ENCODE assay signal across 8 cellular contexts in the genomic region with DNA sequence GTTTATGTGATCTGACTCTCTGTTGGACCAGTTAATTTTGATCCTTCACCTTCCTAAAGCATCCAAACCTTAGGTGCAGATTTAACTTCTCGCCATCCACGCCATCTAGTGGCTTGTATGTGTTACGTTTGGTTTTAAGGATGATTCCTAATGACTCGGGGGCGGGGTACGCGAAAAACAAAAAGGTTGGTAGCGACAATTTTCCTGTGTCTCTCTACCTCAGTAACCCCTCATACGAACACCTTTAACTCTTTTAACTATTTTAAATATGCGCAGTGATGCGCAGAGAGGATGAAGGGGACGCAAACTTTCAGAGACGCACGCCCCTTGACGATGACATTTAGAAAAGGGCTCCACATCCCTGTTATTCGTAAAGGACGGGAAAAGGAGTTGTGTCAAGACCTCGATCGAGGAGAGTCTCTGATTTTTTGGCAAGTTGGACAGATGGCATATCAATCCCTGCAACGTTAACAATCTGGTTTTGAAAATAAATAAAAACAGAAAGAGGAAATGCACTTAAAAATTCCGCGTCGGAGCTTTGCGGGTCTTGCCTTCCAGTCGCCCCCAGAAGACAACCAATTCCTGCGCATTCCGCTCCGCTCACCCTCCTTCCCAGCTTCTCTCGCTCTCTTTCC.
A peak's percentile ranks its signal among the peaks of the same experiment; 100 is the strongest.
DNase-seq lines count a peak whose midpoint lies in the region; ATAC-seq lines count a peak whose summit lies in the region.

No MANE protein-coding gene starts in this region.

- in situ Hi-C loops in T47D (cut with HindIII; ENCODE audit: low pct_unique_long_range_greater_than_20kb, low sequenced_read_pairs) = no loop called here

- no peak overlapping the region for H3K27ac ChIP-seq in stomach smooth muscle (ENCODE audit: low read length)

- no peak overlapping the region for H3K9ac ChIP-seq in stomach smooth muscle (ENCODE audit: low read length in 2 of 2)

- peak; percentile 58 for DNase-seq in DMS153 treated with DMSO at 0.1 percent for 48 hours (lab: John Stamatoyannopoulos, UW; ENCODE audit: unreplicated experiment)
- DNase-seq in NCI-H524 treated with DMSO at 0.1 percent for 48 hours (lab: John Stamatoyannopoulos, UW) = peak; percentile 20
- peak; percentile 54 to 94 for DNase-seq in T47D (ENCODE audit: low read depth in 1 of 2, low spot score in 1 of 2)
- peak; percentile 55 for DNase-seq in iris pigment epithelial cell (ENCODE audit: low read depth)
- no peak for DNase-seq in activated T-cell treated with anti-CD3 and anti-CD28 coated beads, Interleukin-2, amount 50 U/mL, for 48 hours

- H3K9me3 ChIP-seq in stomach smooth muscle (ENCODE audit: control insufficient read depth in 2 of 2, low read length in 2 of 2) = peaks cover 0 to 2% of the 10 kb centered on the region in 2 donors

- ATAC-seq in GM19395 (IDR thresholded peaks at IDR 0.05; ENCODE audit: unreplicated experiment) = peak; percentile 47
- ATAC-seq in HG03460 (IDR thresholded peaks at IDR 0.05; ENCODE audit: unreplicated experiment) = peak; percentile 36

- H3K4me1 ChIP-seq in stomach smooth muscle (ENCODE audit: control insufficient read depth, insufficient read depth, low read length) = peaks cover 8% of the 10 kb centered on the region

- H3K36me3 ChIP-seq in stomach smooth muscle (ENCODE audit: control insufficient read depth in 2 of 2, insufficient read depth in 2 of 2, low read length in 2 of 2) = no peaks in the 10 kb centered on the region

- peaks cover 5 to 12% of the 10 kb centered on the region in 2 donors for H3K27me3 ChIP-seq in stomach smooth muscle (ENCODE audit: control insufficient read depth in 1 of 2, insufficient read depth in 2 of 2, low read length in 2 of 2)

- peak overlapping the region; percentile 41 to 77 for H3K4me3 ChIP-seq in stomach smooth muscle (ENCODE audit: low read length in 2 of 2)

Comparison
In these comparisons a context has a peak if more than half of its experiments do, and no peak if none do; other contexts are left out.
1. DNase-seq: peak in DMS153 treated with DMSO at 0.1 percent for 48 hours (single experiment), NCI-H524 treated with DMSO at 0.1 percent for 48 hours (single experiment), T47D (2 of 2) and iris pigment epithelial cell (single experiment); none in activated T-cell treated with anti-CD3 and anti-CD28 coated beads, Interleukin-2, amount 50 U/mL, for 48 hours (0 of 2).